In genomic region chr12:90280564-90281058, GRCh38 we compare ENCODE assay signal across 10 cellular contexts.
A peak's percentile ranks its signal among the peaks of the same experiment; 100 is the strongest.
DNase-seq lines count a peak whose midpoint lies in the region; ATAC-seq and TF ChIP-seq lines count a peak whose summit lies in the region.
"Had no signal": no experiment of that assay in that cellular context is flagged by ENCODE, and none has a peak within 500 bp of the region (broad histone marks: within the 10 kb centered on the region; RNA-seq: fewer than 3 reads in every experiment).

No MANE protein-coding gene starts in this region.

- no peaks in the 10 kb centered on the region for H3K4me1 Mint-ChIP-seq in HFFc6 (ENCODE audit: low read depth)

- peak; percentile 72 for ATAC-seq in GM19023 (IDR thresholded peaks at IDR 0.05; ENCODE audit: unreplicated experiment)
- ATAC-seq in HG03097 (IDR thresholded peaks at IDR 0.05; ENCODE audit: low FRiP score, unreplicated experiment) = peak; percentile 61
- no peak for ATAC-seq in Right ventricle myocardium superior (ENCODE audit: poor library complexity)

- DNase-seq in CD1c-positive myeloid dendritic cell (ENCODE audit: extremely low spot score) (peak; percentile 42), astrocyte of the hippocampus (ENCODE audit: low read depth, low spot score) (peak; percentile 18), Right ventricle myocardium superior (no peak), midbrain (lab: John Stamatoyannopoulos, UW) (no peak), HFFc6 (no peak), DMS53 treated with DMSO at 0.1 percent for 48 hours (lab: John Stamatoyannopoulos, UW; ENCODE audit: unreplicated experiment) (no peak)
- DNase-seq: cerebellar nuclear complex, NCI-H1417 treated with DMSO at 0.1 percent for 48 hours had no signal

- no peaks in the 10 kb centered on the region for H3K36me3 Mint-ChIP-seq in HFFc6 (ENCODE audit: low read depth)

- intact Hi-C loops in Right ventricle myocardium superior (cut with DNase I) = no loop called here

- no peak overlapping the region for H3K27ac Mint-ChIP-seq in HFFc6

- H3K4me3 Mint-ChIP-seq in HFFc6 = no peak overlapping the region

- H3K9me3 Mint-ChIP-seq in HFFc6 = peaks cover 9% of the 10 kb centered on the region

- H3K27me3 Mint-ChIP-seq in HFFc6 (ENCODE audit: insufficient read depth) = no peaks in the 10 kb centered on the region

- no peak for TF ChIP-seq CTCF in HFFc6 (IDR thresholded peaks at IDR 0.05)

Comparison
In these comparisons a context has a peak if more than half of its experiments do, and no peak if none do; other contexts are left out.
1. DNase-seq: peak in CD1c-positive myeloid dendritic cell (single experiment) and astrocyte of the hippocampus (single experiment); none in Right ventricle myocardium superior (single experiment), midbrain (single experiment), HFFc6 (single experiment) and DMS53 treated with DMSO at 0.1 percent for 48 hours (single experiment).